ENCODE assay signal across 6 cellular contexts in genomic region chr3:50620846-50621245, GRCh38. TPM values are rescaled to one million over a fixed set of nuclear protein-coding genes. Genes with fewer than 3 reads are reported as not detected.
DNase-seq lines count a peak whose midpoint lies in the region; ATAC-seq lines count a peak whose summit lies in the region.

No MANE protein-coding gene starts in this region.

- no peak for ATAC-seq in esophagus mucosa

- DNase-seq in AG20443 (ENCODE audit: low spot score) (peak; percentile 35), LHCN-M2 (ENCODE audit: low read depth) (peak; percentile 50), fibroblast of gingiva (ENCODE audit: low read depth) (peak; percentile 25), HT-29 (ENCODE audit: low spot score) (no peak), NCI-H1694 (lab: John Stamatoyannopoulos, UW) (no peak)

RNA-seq across cellular contexts. Expression of gene MAPKAPK3, which starts 3.9 kb away (rescaled TPM):
- total RNA-seq in LHCN-M2 (2014; rRNA removed) (92.3 and 103 TPM in 2 replicates), esophagus mucosa (50.5 TPM)
- 53.5 TPM for polyA plus RNA-seq in LHCN-M2 (2012)
- 29.7 and 35.7 TPM in 2 replicates for total RNA-seq in HT-29 (2014; rRNA removed; shearing (Covaris generic))

RNA-seq across cellular contexts. Expression of gene CISH, which starts 9.3 kb away (rescaled TPM):
- 0.58 and 1.6 TPM in 2 replicates for total RNA-seq in LHCN-M2 (2014; rRNA removed)
- 0.77 TPM for polyA plus RNA-seq in LHCN-M2 (2012)
- total RNA-seq in HT-29 (2014; rRNA removed; shearing (Covaris generic)) = 0.43 and 0.73 TPM in 2 replicates
- 4.8 TPM for total RNA-seq in esophagus mucosa

RNA-seq across cellular contexts. Expression of gene HEMK1, which starts 51.5 kb away (rescaled TPM):
- total RNA-seq in LHCN-M2 (2014; rRNA removed) = 10.5 and 11.4 TPM in 2 replicates
- 14.1 TPM for polyA plus RNA-seq in LHCN-M2 (2012)
- total RNA-seq in HT-29 (2014; rRNA removed; shearing (Covaris generic)) = 8.2 and 12.2 TPM in 2 replicates
- 11.0 TPM for total RNA-seq in esophagus mucosa

RNA-seq across cellular contexts. Expression of gene C3orf18, which starts 53.3 kb away (rescaled TPM):
- total RNA-seq in LHCN-M2 (2014; rRNA removed) (15.1 and 18.7 TPM in 2 replicates), esophagus mucosa (0.68 TPM)
- polyA plus RNA-seq in LHCN-M2 (2012) = 9.4 TPM
- total RNA-seq in HT-29 (2014; rRNA removed; shearing (Covaris generic)) = 0.33 and 0.44 TPM in 2 replicates

RNA-seq across cellular contexts. Expression of gene DOCK3, which starts 53.9 kb away (rescaled TPM):
- total RNA-seq in LHCN-M2 (2014; rRNA removed) (0.45 and 0.46 TPM in 2 replicates), esophagus mucosa (0.84 TPM)
- polyA plus RNA-seq in LHCN-M2 (2012) = 0.47 TPM
- total RNA-seq in HT-29 (2014; rRNA removed; shearing (Covaris generic)) = 0.10 TPM in 1 of 2 replicates, not detected in the other

Comparison
In these comparisons a context has a peak if more than half of its experiments do, and no peak if none do; other contexts are left out.
1. DNase-seq: peak in AG20443 (single experiment), LHCN-M2 (single experiment) and fibroblast of gingiva (single experiment); none in HT-29 (single experiment) and NCI-H1694 (single experiment).